ENCODE assay signal across 10 cellular contexts in the genomic region with DNA sequence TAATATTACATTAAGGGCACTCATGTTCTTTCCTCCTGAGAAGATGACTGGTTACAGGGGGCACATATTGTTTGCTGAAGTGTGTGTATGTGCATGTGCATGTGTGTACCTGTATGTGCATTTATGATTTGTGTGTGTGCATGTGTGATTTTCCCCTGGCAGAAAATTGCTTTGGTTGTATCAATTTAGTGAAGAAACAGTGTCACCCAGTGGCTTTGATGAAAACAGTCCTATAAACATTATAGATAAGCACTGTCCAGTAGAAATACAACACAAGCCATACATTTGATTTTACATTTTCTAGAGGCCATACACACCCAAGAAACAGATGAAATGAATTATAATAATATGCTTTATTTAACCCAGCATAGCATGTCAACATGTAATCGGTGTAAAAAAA. TPM values are rescaled to one million over a fixed set of nuclear protein-coding genes. Genes with fewer than 3 reads are reported as not detected.
DNase-seq lines count a peak whose midpoint lies in the region; ATAC-seq and TF ChIP-seq lines count a peak whose summit lies in the region.
"Had no signal": no experiment of that assay in that cellular context is flagged by ENCODE, and none has a peak within 500 bp of the region (broad histone marks: within the 10 kb centered on the region; RNA-seq: fewer than 3 reads in every experiment).

No MANE protein-coding gene starts in this region.

- intact Hi-C loops in thyroid gland (cut with DNase I): no loop called here

- no peaks in the 10 kb centered on the region for H3K27me3 ChIP-seq in thyroid gland

- ATAC-seq in HG02588 (IDR thresholded peaks at IDR 0.05; ENCODE audit: unreplicated experiment) (no peak), GM18505 (IDR thresholded peaks at IDR 0.05; ENCODE audit: unreplicated experiment) (no peak)

- peak; percentile 16 for TF ChIP-seq CTCF in foreskin fibroblast (IDR thresholded peaks at IDR 0.05; ENCODE audit: low read depth, low read length)
- TF ChIP-seq CTCF in thyroid gland (IDR thresholded peaks at IDR 0.05): peak in 4 of 6 experiments; percentile 13 to 46 (median 42)

- H3K9me3 ChIP-seq in thyroid gland: no peaks in the 10 kb centered on the region

- TF ChIP-seq POLR2A in thyroid gland (IDR thresholded peaks at IDR 0.05) (no peak), GM18505 (IDR thresholded peaks at IDR 0.05; ENCODE audit: borderline replicate concordance, extremely low read depth, insufficient read depth, insufficient read length) (no peak)

- no peaks in the 10 kb centered on the region for H3K36me3 ChIP-seq in thyroid gland

- 89 to 91% methylated on average over 1 of the region's 1 CpG for WGBS in thyroid gland, 2 donors

- no peaks in the 10 kb centered on the region for H3K4me1 ChIP-seq in thyroid gland

- no peak overlapping the region for H3K4me3 ChIP-seq in foreskin fibroblast (ENCODE audit: low read depth in 1 of 2, low read length in 2 of 2)
- H3K4me3 ChIP-seq in thyroid gland (replicated peaks in 1 of 3): no peak overlapping the region

- DNase-seq in NCI-H1436 (lab: John Stamatoyannopoulos, UW) (peak; percentile 23), NCI-H1436 treated with DMSO at 0.1 percent for 48 hours (lab: John Stamatoyannopoulos, UW) (no peak), RPMI7951 (ENCODE audit: low read depth) (peak; percentile 10), foreskin fibroblast (peak in 1 of 2 donors; percentile 51), thyroid gland (no peak)
- DNase-seq in stimulated activated CD4-positive, alpha-beta T cell treated with anti-CD3 and anti-CD28 coated beads, Interleukin-1b, Interleukin-23, amount 100 ng/mL, for 48 hours: no peak
- DNase-seq: KG1 had no signal

- H3K27ac ChIP-seq in thyroid gland: no peak overlapping the region

RNA-seq across cellular contexts. Expression of gene PDE3A, which starts 8.6 kb away (rescaled TPM):
- under 0.01 and 0.12 TPM in 2 replicates for total RNA-seq in RPMI7951 (2014; rRNA removed; shearing (Covaris generic))
- 1 to 10 TPM; 2.8 to 9.9 (median 6.7) TPM for total RNA-seq in thyroid gland
- total RNA-seq: B cell had no signal

Comparison
In these comparisons a context has a peak if more than half of its experiments do, and no peak if none do; other contexts are left out.
1. DNase-seq: peak in NCI-H1436 (single experiment) and RPMI7951 (single experiment); none in NCI-H1436 treated with DMSO at 0.1 percent for 48 hours (single experiment), thyroid gland (0 of 2) and stimulated activated CD4-positive, alpha-beta T cell treated with anti-CD3 and anti-CD28 coated beads, Interleukin-1b, Interleukin-23, amount 100 ng/mL, for 48 hours (single experiment).